35 cellular contexts compared by ENCODE assay signal in the genomic region with DNA sequence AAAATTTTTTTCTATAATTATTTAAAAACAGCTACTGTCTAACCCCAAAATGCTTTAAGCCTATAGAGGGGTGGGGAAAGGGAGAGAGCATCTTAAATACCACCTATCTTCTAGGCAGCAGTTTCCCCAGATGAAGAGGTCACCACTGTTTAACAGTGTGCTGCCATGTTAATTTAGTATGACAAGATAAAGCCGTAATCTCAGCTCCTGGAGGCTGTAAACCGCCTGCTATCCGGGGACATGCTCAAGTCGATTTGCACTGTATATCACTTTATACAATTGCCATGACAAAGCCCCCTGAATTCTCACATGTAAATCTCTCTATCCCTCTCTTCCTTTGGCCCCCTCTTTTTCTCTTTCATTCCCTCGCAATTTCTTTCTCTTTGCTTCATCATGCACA.
"Had no signal": no experiment of that assay in that cellular context is flagged by ENCODE, and none has a peak within 500 bp of the region (broad histone marks: within the 10 kb centered on the region; RNA-seq: fewer than 3 reads in every experiment).

No MANE protein-coding gene starts in this region.

- H3K36me3 Mint-ChIP-seq: activated CD4-positive, alpha-beta memory T cell treated with anti-CD3 and anti-CD28 coated beads for 36 hours; activated naive CD4-positive, alpha-beta T cell treated with anti-CD3 and anti-CD28 coated beads, Interleukin-2, amount 50 U/mL, for 72 hours had no signal

- FAIRE-seq: astrocyte, bronchial epithelial cell, RCC 7860, TTC549 had no signal

- H3K4me1 ChIP-seq: adrenal gland, body of pancreas had no signal

- H3K27me3 Mint-ChIP-seq: activated B cell treated with CpG ODN at 0.5 μM for 24 hours; activated CD4-positive, alpha-beta memory T cell treated with anti-CD3 and anti-CD28 coated beads for 36 hours had no signal

- H3K9me3 Mint-ChIP-seq: activated B cell treated with CpG ODN at 0.5 μM for 24 hours; activated CD4-positive, alpha-beta memory T cell treated with anti-CD3 and anti-CD28 coated beads for 36 hours; activated naive CD4-positive, alpha-beta T cell treated with anti-CD3 and anti-CD28 coated beads for 36 hours; activated naive CD4-positive, alpha-beta T cell treated with anti-CD3 and anti-CD28 coated beads, Interleukin-2, amount 50 U/mL, for 72 hours; activated T-cell treated with anti-CD3 and anti-CD28 coated beads, Interleukin-2, amount 50 U/mL, for 4 hours; activated T-helper 1 cell treated with anti-CD3 and anti-CD28 coated beads, Interleukin-12 subunit alpha, Interleukin-12 subunit beta, Interleukin-2, Interleukin-4 antibody, amounts not matched to agents 30 ng/mL and 10 ng/mL and 1 ng/mL, durations not matched to agents 14 hours and 24 hours and 36 hours; T-helper 1 cell treated with Interleukin-12 subunit alpha and Interleukin-12 subunit beta and Interleukin-4 antibody, amounts not matched to agents 30 μg/mL and 1 μg/mL, for 36 hours; T-helper 2 cell treated with Interferon-gamma antibody and Interleukin-4, amounts not matched to agents 5 μg/mL and 100 μg/mL, for 36 hours had no signal

- H3K27me3 ChIP-seq: adrenal gland, body of pancreas had no signal

- H3K27ac Mint-ChIP-seq: activated B cell treated with CpG ODN at 0.5 μM for 24 hours; activated CD4-positive, alpha-beta memory T cell treated with anti-CD3 and anti-CD28 coated beads for 36 hours; activated naive CD4-positive, alpha-beta T cell treated with anti-CD3 and anti-CD28 coated beads for 36 hours; activated naive CD4-positive, alpha-beta T cell treated with anti-CD3 and anti-CD28 coated beads, Interleukin-2, amount 50 U/mL, for 72 hours; activated T-helper 1 cell treated with anti-CD3 and anti-CD28 coated beads, Interleukin-12 subunit alpha, Interleukin-12 subunit beta, Interleukin-2, Interleukin-4 antibody, amounts not matched to agents 30 ng/mL and 10 ng/mL and 1 ng/mL, durations not matched to agents 14 hours and 24 hours and 36 hours; T-helper 1 cell treated with Interleukin-12 subunit alpha and Interleukin-12 subunit beta and Interleukin-4 antibody, amounts not matched to agents 30 μg/mL and 1 μg/mL, for 36 hours; T-helper 2 cell treated with Interferon-gamma antibody and Interleukin-4, amounts not matched to agents 5 μg/mL and 100 μg/mL, for 36 hours had no signal

- H3K27ac ChIP-seq: adrenal gland, body of pancreas, RWPE1 had no signal

- H3K36me3 ChIP-seq: adrenal gland had no signal

- H3K4me3 ChIP-seq: adrenal gland, body of pancreas had no signal

- DNase-seq: activated B cell treated with CpG ODN at 0.5 μM for 24 hours; activated CD4-positive, alpha-beta memory T cell treated with anti-CD3 and anti-CD28 coated beads for 36 hours; activated CD4-positive, alpha-beta T cell treated with anti-CD3 and anti-CD28 coated beads for 4 hours; activated CD4-positive, alpha-beta T cell treated with anti-CD3 and anti-CD28 coated beads, Interleukin-2, amount 50 U/mL, for 1 hour; activated CD4-positive, CD25-positive, alpha-beta regulatory T cell treated with anti-CD3 and anti-CD28 coated beads, Interleukin-2, amount 50 U/mL, for 72 hours; activated CD8-positive, alpha-beta memory T cell treated with anti-CD3 and anti-CD28 coated beads, Interleukin-2, amount 50 U/mL, for 4 hours; activated gamma-delta T cell treated with Interleukin-2 at 50 U/mL for 16 hours; activated naive CD4-positive, alpha-beta T cell treated with anti-CD3 and anti-CD28 coated beads for 36 hours; activated T-cell treated with anti-CD3 and anti-CD28 coated beads for 4 hours; activated T-cell treated with anti-CD3 and anti-CD28 coated beads, Interleukin-2, amount 50 U/mL, for 4 hours; adrenal gland; body of pancreas; caudate nucleus; cerebellar nuclear complex; NCI-H1092 treated with DMSO at 0.1 percent for 48 hours; NCI-H1417; NCI-H146; NCI-H187; NCI-H2029 treated with DMSO at 0.1 percent for 48 hours; NCI-H2107; NCI-H2171; NCI-H510A treated with DMSO at 0.1 percent for 48 hours; NCI-H526 treated with DMSO at 0.1 percent for 48 hours; NCI-H774; PC-3; SIG-M5 had no signal

- H3K9me3 ChIP-seq: adrenal gland, body of pancreas had no signal

- H3K4me3 Mint-ChIP-seq: activated B cell treated with CpG ODN at 0.5 μM for 24 hours; activated CD4-positive, alpha-beta memory T cell treated with anti-CD3 and anti-CD28 coated beads for 36 hours; activated naive CD4-positive, alpha-beta T cell treated with anti-CD3 and anti-CD28 coated beads for 36 hours; activated T-cell treated with anti-CD3 and anti-CD28 coated beads, Interleukin-2, amount 50 U/mL, for 4 hours; activated T-helper 1 cell treated with anti-CD3 and anti-CD28 coated beads, Interleukin-12 subunit alpha, Interleukin-12 subunit beta, Interleukin-2, Interleukin-4 antibody, amounts not matched to agents 30 ng/mL and 10 ng/mL and 1 ng/mL, durations not matched to agents 14 hours and 24 hours and 36 hours; T-helper 1 cell treated with Interleukin-12 subunit alpha and Interleukin-12 subunit beta and Interleukin-4 antibody, amounts not matched to agents 30 μg/mL and 1 μg/mL, for 36 hours; T-helper 2 cell treated with Interferon-gamma antibody and Interleukin-4, amounts not matched to agents 5 μg/mL and 100 μg/mL, for 36 hours had no signal

- H3K4me1 Mint-ChIP-seq: activated B cell treated with CpG ODN at 0.5 μM for 24 hours had no signal
